In the genomic region with DNA sequence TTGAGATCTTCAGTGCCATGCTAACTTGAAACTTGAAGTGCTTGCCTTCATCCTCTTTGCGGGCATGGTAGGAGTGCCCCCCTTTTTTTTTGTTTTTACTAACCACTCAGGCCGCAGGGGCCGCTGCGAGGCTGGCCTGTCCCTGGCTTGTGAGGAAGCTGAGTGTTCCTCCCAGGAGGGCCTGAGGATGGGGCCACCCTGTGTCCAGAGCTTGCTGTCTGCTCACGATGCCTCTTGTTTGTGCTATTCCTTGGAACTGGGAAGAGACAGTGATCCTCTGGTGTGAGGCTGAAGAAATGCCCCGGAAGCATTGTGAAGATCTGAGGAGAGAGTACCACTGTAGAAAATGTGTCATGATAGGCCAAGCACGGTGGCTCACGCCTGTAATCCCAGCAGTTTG, we compare ENCODE assay signal across 14 cellular contexts. TPM values are rescaled to one million over a fixed set of nuclear protein-coding genes. Genes with fewer than 3 reads are reported as not detected.
DNase-seq lines count a peak whose midpoint lies in the region; ATAC-seq and TF ChIP-seq lines count a peak whose summit lies in the region.
"Had no signal": no experiment of that assay in that cellular context is flagged by ENCODE, and none has a peak within 500 bp of the region (broad histone marks: within the 10 kb centered on the region; RNA-seq: fewer than 3 reads in every experiment).

No MANE protein-coding gene starts in this region.

- H3K27ac Mint-ChIP-seq in activated CD8-positive, alpha-beta T cell treated with anti-CD3 and anti-CD28 coated beads, Interleukin-2, amount 10 ng/mL, durations not matched to agents 7 days and 5 days: no peak overlapping the region
- H3K27ac Mint-ChIP-seq in activated CD8-positive, alpha-beta T cell treated with anti-CD3 and anti-CD28 coated beads for 36 hours: no peak overlapping the region
- H3K27ac Mint-ChIP-seq in neural progenitor cell: peak overlapping the region; percentile 81
- no peak overlapping the region for H3K27ac Mint-ChIP-seq in Calu3 (ENCODE audit: unreplicated experiment)

- H3K27me3 Mint-ChIP-seq in activated CD8-positive, alpha-beta T cell treated with anti-CD3 and anti-CD28 coated beads, Interleukin-2, amount 10 ng/mL, durations not matched to agents 7 days and 5 days (ENCODE audit: low read depth): peaks cover 7% of the 10 kb centered on the region
- H3K27me3 Mint-ChIP-seq in activated CD8-positive, alpha-beta T cell treated with anti-CD3 and anti-CD28 coated beads for 36 hours: peaks cover 1% of the 10 kb centered on the region
- H3K27me3 Mint-ChIP-seq in neural progenitor cell (ENCODE audit: insufficient read depth, low read depth) (peaks cover 22% of the 10 kb centered on the region), Calu3 (ENCODE audit: unreplicated experiment) (no peaks in the 10 kb centered on the region)

- TF ChIP-seq CTCF in activated CD8-positive, alpha-beta T cell treated with anti-CD3 and anti-CD28 coated beads for 36 hours (IDR thresholded peaks at IDR 0.05): no peak
- TF ChIP-seq CTCF in IMR-90 (conservative IDR thresholded peaks at IDR 0.05; ENCODE audit: low read depth, low read length) (no peak), coronary artery (IDR thresholded peaks at IDR 0.05) (no peak), neural progenitor cell (IDR thresholded peaks at IDR 0.05) (no peak), Calu3 (IDR thresholded peaks at IDR 0.05; ENCODE audit: unreplicated experiment) (no peak)

- no peak overlapping the region for H4K5ac ChIP-seq in IMR-90 (ENCODE audit: low read depth, low read length)

- H3K4me2 ChIP-seq in IMR-90 (ENCODE audit: low read depth, low read length) (no peak overlapping the region), neural progenitor cell (no peak overlapping the region)

- no peak for TF ChIP-seq RAD21 in IMR-90 (IDR thresholded peaks at IDR 0.05; ENCODE audit: low read length)

- H2BK15ac ChIP-seq in IMR-90 (ENCODE audit: low read depth, low read length): no peak overlapping the region

- H2BK20ac ChIP-seq in IMR-90 (ENCODE audit: low read depth, low read length): no peak overlapping the region

- H3K9ac ChIP-seq in IMR-90 (ENCODE audit: low read depth, low read length) (no peak overlapping the region), neural progenitor cell (no peak overlapping the region)
- H3K9ac ChIP-seq: SK-N-SH had no signal

- intact Hi-C loops in activated CD8-positive, alpha-beta T cell treated with anti-CD3 and anti-CD28 coated beads for 36 hours (cut with micrococcal nuclease): no loop called here
- intact Hi-C loops in IMR-90 (cut with micrococcal nuclease): no loop called here
- intact Hi-C loops in Calu3 (cut with micrococcal nuclease; ENCODE audit: unreplicated experiment): no loop called here

- no peaks in the 10 kb centered on the region for H3K9me3 ChIP-seq in IMR-90 (ENCODE audit: control insufficient read depth, insufficient read depth, low read length)
- H3K9me3 ChIP-seq in neural progenitor cell (ENCODE audit: low read depth): no peaks in the 10 kb centered on the region
- H3K9me3 ChIP-seq: esophagus muscularis mucosa, left lung, SK-N-SH, stomach had no signal

- no peak overlapping the region for H2AK9ac ChIP-seq in IMR-90 (replicated peaks; ENCODE audit: low read depth, low read length, poor library complexity)

- CTCF ChIA-PET in activated CD8-positive, alpha-beta T cell treated with anti-CD3 and anti-CD28 coated beads, Interleukin-2, amount 10 ng/mL, durations not matched to agents 7 days and 5 days (lab: Charles Lee): interaction anchor here (2.2 kb wide), 1 partner anchor 10 kb away, joined by 7 read pairs; no protein-coding TSS in a partner anchor
- CTCF ChIA-PET in activated CD8-positive, alpha-beta T cell treated with anti-CD3 and anti-CD28 coated beads for 36 hours (lab: Charles Lee): interaction anchor here (1.1 kb wide), 1 partner anchor 94 kb away, joined by 4 read pairs; a partner anchor contains a TSS
- CTCF ChIA-PET in IMR-90 (lab: Yijun Ruan, JAX) (no interaction called here), Calu3 (lab: Charles Lee) (no interaction called here)

- no peaks in the 10 kb centered on the region for H3K9me3 Mint-ChIP-seq in activated CD8-positive, alpha-beta T cell treated with anti-CD3 and anti-CD28 coated beads, Interleukin-2, amount 10 ng/mL, durations not matched to agents 7 days and 5 days (ENCODE audit: insufficient read depth)
- H3K9me3 Mint-ChIP-seq in activated CD8-positive, alpha-beta T cell treated with anti-CD3 and anti-CD28 coated beads for 36 hours: no peaks in the 10 kb centered on the region
- H3K9me3 Mint-ChIP-seq in neural progenitor cell (no peaks in the 10 kb centered on the region), Calu3 (ENCODE audit: low read depth, unreplicated experiment) (no peaks in the 10 kb centered on the region)

- 100% methylated on average over 6 of the region's 8 CpGs; no CpG with 5 or more reads in 1 of the 2 experiments for WGBS in IMR-90 (ENCODE audit: extremely low coverage in 2 of 2, insufficient read length in 1 of 2), 2 experiments

- H3K36me3 ChIP-seq in IMR-90 (ENCODE audit: control insufficient read depth, insufficient read depth, low read length): peaks cover 6% of the 10 kb centered on the region; the same call in 1 of the 2 replicates
- no peaks in the 10 kb centered on the region for H3K36me3 ChIP-seq in neural progenitor cell

- H3K4me1 Mint-ChIP-seq in activated CD8-positive, alpha-beta T cell treated with anti-CD3 and anti-CD28 coated beads, Interleukin-2, amount 10 ng/mL, durations not matched to agents 7 days and 5 days (ENCODE audit: low read depth): peaks cover 36% of the 10 kb centered on the region
- H3K4me1 Mint-ChIP-seq in activated CD8-positive, alpha-beta T cell treated with anti-CD3 and anti-CD28 coated beads for 36 hours (ENCODE audit: low read depth): peaks cover 24% of the 10 kb centered on the region
- H3K4me1 Mint-ChIP-seq in neural progenitor cell (peaks cover 13% of the 10 kb centered on the region), Calu3 (ENCODE audit: low read depth, unreplicated experiment) (peaks cover 15% of the 10 kb centered on the region)

- no peak for DNase-seq in activated CD8-positive, alpha-beta T cell treated with anti-CD3 and anti-CD28 coated beads, Interleukin-2, amount 10 ng/mL, durations not matched to agents 7 days and 5 days
- no peak for DNase-seq in activated CD8-positive, alpha-beta T cell treated with anti-CD3 and anti-CD28 coated beads for 36 hours
- DNase-seq in IMR-90 (no peak), coronary artery (ENCODE audit: low spot score) (peak; percentile 19), neural progenitor cell (ENCODE audit: low spot score) (no peak), OCI-M2 (lab: John Stamatoyannopoulos, UW; ENCODE audit: unreplicated experiment) (no peak), Calu3 (no peak), putamen (ENCODE audit: low spot score) (no peak)
- DNase-seq: amniotic stem cell, DMS 273 treated with DMSO at 0.1 percent for 48 hours, SK-N-SH, stomach had no signal

- peaks cover 20 to 73% of the 10 kb centered on the region in 2 experiments for H3K79me1 ChIP-seq in IMR-90 (ENCODE audit: low read depth in 1 of 2, low read length in 2 of 2)

- H3K4me3 ChIP-seq in IMR-90 (ENCODE audit: insufficient read depth, low read depth, low read length): no peak overlapping the region
- no peak overlapping the region for H3K4me3 ChIP-seq in coronary artery
- H3K4me3 ChIP-seq in neural progenitor cell: no peak overlapping the region
- H3K4me3 ChIP-seq: esophagus muscularis mucosa had no signal

- no peaks in the 10 kb centered on the region for H3K79me2 ChIP-seq in neural progenitor cell (ENCODE audit: low read depth)

- H3K56ac ChIP-seq in IMR-90 (ENCODE audit: extremely low read depth, insufficient read depth, low read length): no peak overlapping the region

- dilution Hi-C loops in IMR-90 (cut with HindIII; ENCODE audit: low sequenced_read_pairs, unreplicated experiment): no loop called here

- no peak overlapping the region for H2AK5ac ChIP-seq in IMR-90 (ENCODE audit: low read depth, low read length)

- POLR2A ChIA-PET in activated CD8-positive, alpha-beta T cell treated with anti-CD3 and anti-CD28 coated beads, Interleukin-2, amount 10 ng/mL, durations not matched to agents 7 days and 5 days (lab: Charles Lee): no interaction called here
- POLR2A ChIA-PET in activated CD8-positive, alpha-beta T cell treated with anti-CD3 and anti-CD28 coated beads for 36 hours (lab: Charles Lee): no interaction called here
- POLR2A ChIA-PET in IMR-90 (lab: Charles Lee; ENCODE audit: unreplicated experiment): interaction anchor here (0.6 kb wide), 1 partner anchor 103 kb away, joined by 4 read pairs; no protein-coding TSS in a partner anchor

- no peak overlapping the region for H2BK5ac ChIP-seq in IMR-90 (ENCODE audit: low read depth, low read length, poor library complexity, severe bottlenecking)

- H2AFZ ChIP-seq in IMR-90 (replicated peaks; ENCODE audit: low read length, poor library complexity) (no peak overlapping the region), neural progenitor cell (replicated peaks) (no peak overlapping the region)

- no peak for TF ChIP-seq POLR2A in IMR-90 (IDR thresholded peaks at IDR 0.05; ENCODE audit: low read depth, low read length)

- no peak overlapping the region for H3K18ac ChIP-seq in IMR-90 (ENCODE audit: low read depth, low read length)

- peaks cover 8% of the 10 kb centered on the region for H3K36me3 Mint-ChIP-seq in activated CD8-positive, alpha-beta T cell treated with anti-CD3 and anti-CD28 coated beads, Interleukin-2, amount 10 ng/mL, durations not matched to agents 7 days and 5 days (ENCODE audit: low read depth)
- no peaks in the 10 kb centered on the region for H3K36me3 Mint-ChIP-seq in activated CD8-positive, alpha-beta T cell treated with anti-CD3 and anti-CD28 coated beads for 36 hours (ENCODE audit: low read depth)
- H3K36me3 Mint-ChIP-seq in neural progenitor cell: no peaks in the 10 kb centered on the region
- H3K36me3 Mint-ChIP-seq in Calu3 (ENCODE audit: insufficient read depth, unreplicated experiment): peaks cover 35% of the 10 kb centered on the region

- no peak overlapping the region for H3K14ac ChIP-seq in IMR-90 (replicated peaks; ENCODE audit: low read depth, low read length)

- H4K20me1 ChIP-seq in IMR-90 (ENCODE audit: insufficient read depth, low read length) (peaks cover 58% of the 10 kb centered on the region), neural progenitor cell (ENCODE audit: low read depth) (peaks cover 11% of the 10 kb centered on the region)

- no peak overlapping the region for H3K23ac ChIP-seq in IMR-90 (ENCODE audit: low read depth, low read length)

- no peak overlapping the region for H2BK120ac ChIP-seq in IMR-90 (ENCODE audit: low read depth, low read length)

- peak overlapping the region; percentile 18 for H3K4me3 Mint-ChIP-seq in activated CD8-positive, alpha-beta T cell treated with anti-CD3 and anti-CD28 coated beads, Interleukin-2, amount 10 ng/mL, durations not matched to agents 7 days and 5 days
- no peak overlapping the region for H3K4me3 Mint-ChIP-seq in activated CD8-positive, alpha-beta T cell treated with anti-CD3 and anti-CD28 coated beads for 36 hours
- H3K4me3 Mint-ChIP-seq in neural progenitor cell (peak overlapping the region; percentile 66), Calu3 (ENCODE audit: low read depth, unreplicated experiment) (no peak overlapping the region)

- H3F3A ChIP-seq in neural progenitor cell (ENCODE audit: low read depth): no peaks in the 10 kb centered on the region

- H4K91ac ChIP-seq in IMR-90 (ENCODE audit: insufficient read depth, low read depth, low read length): no peak overlapping the region

- H4K8ac ChIP-seq in IMR-90 (ENCODE audit: low read depth in 2 of 2, low read length in 2 of 2): no peak overlapping the region

- in situ Hi-C loops in IMR-90 (cut with MboI; ENCODE audit: low sequenced_read_pairs): no loop called here

- BruUV-seq in IMR-90 (replicated peaks; lab: Mats Ljungman, UMichigan) (TSS peak; percentile 3), Calu3 (replicated peaks; lab: Mats Ljungman, UMichigan) (no TSS peak)

- no peak overlapping the region for H3K4ac ChIP-seq in IMR-90 (ENCODE audit: low read depth, low read length)

- H3K27ac ChIP-seq in IMR-90 (ENCODE audit: insufficient read depth, low read length): no peak overlapping the region
- H3K27ac ChIP-seq in coronary artery: peak overlapping the region in 1 of 2 donors; percentile 95
- no peak overlapping the region for H3K27ac ChIP-seq in neural progenitor cell

- H3K27me3 ChIP-seq in IMR-90 (ENCODE audit: control insufficient read depth, insufficient read depth, low read length) (peaks cover 3% of the 10 kb centered on the region; the same call in 1 of the 2 replicates), neural progenitor cell (peaks cover 37% of the 10 kb centered on the region)
- H3K27me3 ChIP-seq: esophagus muscularis mucosa, left lung, stomach had no signal

- peaks cover 40% of the 10 kb centered on the region for H3K9me1 ChIP-seq in IMR-90 (ENCODE audit: insufficient read depth, low read length)

- ATAC-seq in activated CD8-positive, alpha-beta T cell treated with anti-CD3 and anti-CD28 coated beads, Interleukin-2, amount 10 ng/mL, durations not matched to agents 7 days and 5 days: no peak
- ATAC-seq in activated CD8-positive, alpha-beta T cell treated with anti-CD3 and anti-CD28 coated beads for 36 hours: no peak
- ATAC-seq in IMR-90 (ENCODE audit: low read depth): no peak
- ATAC-seq: left lung had no signal

- H3K4me1 ChIP-seq in IMR-90 (ENCODE audit: control insufficient read depth, insufficient read depth, low read length) (peaks cover 14% of the 10 kb centered on the region), neural progenitor cell (peaks cover 6% of the 10 kb centered on the region)

RNA-seq across cellular contexts. Expression of a gene that starts 2.3 kb away (rescaled TPM):
- 10 to 100 TPM; 39.1 to 43.3 TPM for total RNA-seq in activated CD8-positive, alpha-beta T cell treated with anti-CD3 and anti-CD28 coated beads, Interleukin-2, amount 10 ng/mL, durations not matched to agents 7 days and 5 days
- 10 to 100 TPM; 15.7 to 18.3 TPM for total RNA-seq in activated CD8-positive, alpha-beta T cell treated with anti-CD3 and anti-CD28 coated beads for 36 hours
- total RNA-seq in IMR-90 (2012; rRNA removed) (60.5 and 75.1 TPM in 2 replicates), neural progenitor cell (ENCODE audit: low replicate concordance) (9.1 and 10.0 TPM in 2 replicates), Calu3 (2022) (33.5 and 41.4 TPM in 2 replicates)
- 43.2 and 45.1 TPM in 2 replicates for polyA plus RNA-seq in IMR-90 (2012; rRNA removed)
- 33.0 and 52.8 TPM in 2 replicates for polyA plus RNA-seq in IMR-90 (2012; cell fraction: cytosol; rRNA removed)
- polyA plus RNA-seq in IMR-90 (2012; cell fraction: nucleus; rRNA removed; ENCODE audit: low replicate concordance): 45.9 and 91.8 TPM in 2 replicates

RNA-seq across cellular contexts. Expression of a gene that starts 6.6 kb away (rescaled TPM):
- total RNA-seq in activated CD8-positive, alpha-beta T cell treated with anti-CD3 and anti-CD28 coated beads, Interleukin-2, amount 10 ng/mL, durations not matched to agents 7 days and 5 days: 1 to 10 TPM in 1 of 2 experiments, under 1 TPM in 1; 0.86 to 1.4 TPM
- 1 to 10 TPM; 1.2 to 1.9 TPM for total RNA-seq in activated CD8-positive, alpha-beta T cell treated with anti-CD3 and anti-CD28 coated beads for 36 hours
- 8.6 and 12.2 TPM in 2 replicates for total RNA-seq in IMR-90 (2012; rRNA removed)
- polyA plus RNA-seq in IMR-90 (2012; rRNA removed): 14.1 and 18.1 TPM in 2 replicates
- polyA plus RNA-seq in IMR-90 (2012; cell fraction: cytosol; rRNA removed): 8.9 and 14.7 TPM in 2 replicates
- 46.1 and 149 TPM in 2 replicates for polyA plus RNA-seq in IMR-90 (2012; cell fraction: nucleus; rRNA removed; ENCODE audit: low replicate concordance)
- total RNA-seq in neural progenitor cell (ENCODE audit: low replicate concordance): 35.4 and 159 TPM in 2 replicates
- total RNA-seq in Calu3 (2022): 19.7 and 21.7 TPM in 2 replicates

RNA-seq across cellular contexts. Expression of a gene that starts 56.8 kb away (rescaled TPM):
- total RNA-seq in activated CD8-positive, alpha-beta T cell treated with anti-CD3 and anti-CD28 coated beads, Interleukin-2, amount 10 ng/mL, durations not matched to agents 7 days and 5 days: 10 to 100 TPM; 52.3 to 55.2 TPM
- total RNA-seq in activated CD8-positive, alpha-beta T cell treated with anti-CD3 and anti-CD28 coated beads for 36 hours: 10 to 100 TPM; 35.0 to 38.8 TPM
- total RNA-seq in IMR-90 (2012; rRNA removed) (16.7 and 22.8 TPM in 2 replicates), neural progenitor cell (ENCODE audit: low replicate concordance) (29.1 and 39.7 TPM in 2 replicates), Calu3 (2022) (53.1 and 54.7 TPM in 2 replicates)
- 21.5 and 25.3 TPM in 2 replicates for polyA plus RNA-seq in IMR-90 (2012; rRNA removed)
- polyA plus RNA-seq in IMR-90 (2012; cell fraction: cytosol; rRNA removed): 12.2 and 14.6 TPM in 2 replicates
- 122 and 125 TPM in 2 replicates for polyA plus RNA-seq in IMR-90 (2012; cell fraction: nucleus; rRNA removed; ENCODE audit: low replicate concordance)

Comparison
In these comparisons a context has a peak if more than half of its experiments do, and no peak if none do; other contexts are left out.
1. H3K4me3 Mint-ChIP-seq: peak in activated CD8-positive, alpha-beta T cell treated with anti-CD3 and anti-CD28 coated beads, Interleukin-2, amount 10 ng/mL, durations not matched to agents 7 days and 5 days (single experiment) and neural progenitor cell (single experiment); none in activated CD8-positive, alpha-beta T cell treated with anti-CD3 and anti-CD28 coated beads for 36 hours (single experiment) and Calu3 (single experiment).
2. CTCF ChIA-PET loops: an anchor here in activated CD8-positive, alpha-beta T cell treated with anti-CD3 and anti-CD28 coated beads, Interleukin-2, amount 10 ng/mL, durations not matched to agents 7 days and 5 days (2.2 kb wide) and activated CD8-positive, alpha-beta T cell treated with anti-CD3 and anti-CD28 coated beads for 36 hours (1.1 kb wide); none called in IMR-90 and Calu3.